In genomic region chr4:79598801-79599200, GRCh38 we compare ENCODE assay signal across 23 cellular contexts.
DNase-seq lines count a peak whose midpoint lies in the region; ATAC-seq and TF ChIP-seq lines count a peak whose summit lies in the region.
"Had no signal": no experiment of that assay in that cellular context is flagged by ENCODE, and none has a peak within 500 bp of the region (broad histone marks: within the 10 kb centered on the region; RNA-seq: fewer than 3 reads in every experiment).

No MANE protein-coding gene starts in this region.

- H3K9ac ChIP-seq in Loucy (ENCODE audit: low read depth, low read length, poor library complexity, severe bottlenecking): no peak overlapping the region

- no peak for TF ChIP-seq POLR2A in suprapubic skin (IDR thresholded peaks at IDR 0.05)

- H3K27ac ChIP-seq in coronary artery (peak overlapping the region; percentile 76 to 83), suprapubic skin (no peak overlapping the region)
- H3K27ac ChIP-seq: adrenal gland, cardiac muscle cell, ovary, WERI-Rb-1 had no signal

- WGBS in suprapubic skin: 80% methylated on average over 4 of the region's 4 CpGs

- H2AFZ ChIP-seq in Loucy (ENCODE audit: low read length): peak overlapping the region; percentile 28; the same call in 1 of the 2 replicates

- ATAC-seq in GM19324 (IDR thresholded peaks at IDR 0.05; ENCODE audit: low FRiP score, unreplicated experiment) (no peak), HG02870 (IDR thresholded peaks at IDR 0.05; ENCODE audit: unreplicated experiment) (no peak), SK-N-SH treated with all-trans-retinoic acid at 6 μM for 48 hours (no peak)

- no peaks in the 10 kb centered on the region for H3K79me2 ChIP-seq in Loucy (ENCODE audit: insufficient read depth, low read length)

- H3K27me3 ChIP-seq in Loucy (ENCODE audit: insufficient read depth, low read length, poor library complexity, severe bottlenecking) (no peaks in the 10 kb centered on the region), suprapubic skin (no peaks in the 10 kb centered on the region)
- H3K27me3 ChIP-seq: adrenal gland, cardiac muscle cell, ovary had no signal

- H3K36me3 ChIP-seq in Loucy (ENCODE audit: insufficient read depth, low read length): no peaks in the 10 kb centered on the region
- no peaks in the 10 kb centered on the region for H3K36me3 ChIP-seq in suprapubic skin
- H3K36me3 ChIP-seq: adrenal gland, cardiac muscle cell, ovary, WERI-Rb-1 had no signal

- no peak overlapping the region for H3K4me2 ChIP-seq in Loucy (ENCODE audit: low read depth, low read length, poor library complexity, severe bottlenecking)

- no peaks in the 10 kb centered on the region for H4K20me1 ChIP-seq in Loucy (ENCODE audit: insufficient read depth, low read length, poor library complexity, severe bottlenecking)

- DNase-seq in coronary artery (ENCODE audit: low spot score): peak; percentile 83
- DNase-seq in inferior parietal cortex (ENCODE audit: extremely low spot score): peak; percentile 41
- no peak for DNase-seq in suprapubic skin (ENCODE audit: low spot score in 2 of 2)
- no peak for DNase-seq in putamen (ENCODE audit: low spot score)
- DNase-seq: activated CD4-positive, alpha-beta memory T cell treated with anti-CD3 and anti-CD28 coated beads, Interleukin-2, amount 10 ng/mL, durations not matched to agents 7 days and 5 days; CD8-positive, alpha-beta memory T cell; foreskin fibroblast; H7; kidney; NCI-H1105 treated with DMSO at 0.1 percent for 48 hours; NCI-H2107; NCI-H774; OCI-M1; ovary; stimulated activated CD4-positive, alpha-beta T cell treated with anti-CD3 and anti-CD28 coated beads, Interleukin-2, amount 100 ng/mL, for 24 hours; stimulated activated naive CD4-positive, alpha-beta T cell; WERI-Rb-1 had no signal

- H3K4me3 ChIP-seq in Loucy (ENCODE audit: low read length, poor library complexity, severe bottlenecking): no peak overlapping the region
- H3K4me3 ChIP-seq in coronary artery: peak overlapping the region; percentile 26
- H3K4me3 ChIP-seq in suprapubic skin: no peak overlapping the region
- H3K4me3 ChIP-seq: adrenal gland, cardiac muscle cell, ovary had no signal

- H3K9me3 ChIP-seq in Loucy (ENCODE audit: insufficient read depth, low read depth, low read length) (no peaks in the 10 kb centered on the region; the same call in 1 of the 2 replicates), suprapubic skin (no peaks in the 10 kb centered on the region)
- H3K9me3 ChIP-seq: adrenal gland, ovary had no signal

- peak; percentile 83 for TF ChIP-seq EP300 in suprapubic skin (IDR thresholded peaks at IDR 0.05)

- TF ChIP-seq CTCF in Loucy (conservative IDR thresholded peaks at IDR 0.05; ENCODE audit: low read length) (no peak), coronary artery (IDR thresholded peaks at IDR 0.05) (no peak), suprapubic skin (IDR thresholded peaks at IDR 0.05) (no peak)

- H3F3A ChIP-seq in Loucy (ENCODE audit: low read depth): no peaks in the 10 kb centered on the region

- no peaks in the 10 kb centered on the region for H3K9me2 ChIP-seq in Loucy (replicated peaks; ENCODE audit: low read depth, low read length)

- peaks cover 17% of the 10 kb centered on the region for H3K4me1 ChIP-seq in Loucy (ENCODE audit: insufficient read depth, low read length, poor library complexity, severe bottlenecking)
- H3K4me1 ChIP-seq in suprapubic skin: peaks cover 10% of the 10 kb centered on the region
- H3K4me1 ChIP-seq: adrenal gland had no signal

TF ChIP-seq in SK-N-SH treated with all-trans-retinoic acid at 6 μM for 48 hours, 23 proteins besides CTCF, POLR2A, EP300 and RAD21:
- TF ChIP-seq TOX (CRISPR knock-in tag; IDR thresholded peaks at IDR 0.05; ENCODE audit: borderline replicate concordance) (no peak), BACH2 (CRISPR knock-in tag; IDR thresholded peaks at IDR 0.05; ENCODE audit: borderline replicate concordance) (no peak), ZC3H10 (CRISPR knock-in tag; IDR thresholded peaks at IDR 0.05) (no peak), POU6F1 (CRISPR knock-in tag; IDR thresholded peaks at IDR 0.05; ENCODE audit: borderline replicate concordance, low read depth) (no peak), ZNF565 (CRISPR knock-in tag; conservative IDR thresholded peaks at IDR 0.05; ENCODE audit: low read depth) (no peak), CSRNP3 (CRISPR knock-in tag; IDR thresholded peaks at IDR 0.05) (no peak)

Comparison
In these comparisons a context has a peak if more than half of its experiments do, and no peak if none do; other contexts are left out.
1. DNase-seq: peak in coronary artery (single experiment) and inferior parietal cortex (single experiment); none in suprapubic skin (0 of 2) and putamen (single experiment).